ENCODE assay signal across 1 cellular context in genomic region chr16:69726313-69727060, GRCh38.
A peak's percentile ranks its signal among the peaks of the same experiment; 100 is the strongest.
TF ChIP-seq lines count a peak whose summit lies in the region.

TSS of gene NQO1 (minus strand) at chr16:69726560. CDS start at chr16:69726439, 121 bp downstream.

TF ChIP-seq in K562, 482 proteins besides CTCF, POLR2A, EP300 and RAD21 (continued from another document and continues in another):
- TF ChIP-seq SRSF3 (IDR thresholded peaks at IDR 0.05; ENCODE audit: insufficient read depth, low read length) (no peak), SAFB (IDR thresholded peaks at IDR 0.05; ENCODE audit: borderline replicate concordance, low read depth, low read length) (no peak), SMARCC2 (IDR thresholded peaks at IDR 0.05; ENCODE audit: low read depth) (no peak), ZNF197 (CRISPR knock-in tag; IDR thresholded peaks at IDR 0.05; ENCODE audit: low read depth) (peak; percentile 54; the same call in 1 of the 2 replicates), ARHGAP35 (IDR thresholded peaks at IDR 0.05; ENCODE audit: partially characterized antibody) (no peak), HBP1 (CRISPR knock-in tag; IDR thresholded peaks at IDR 0.05) (no peak), PBX2 (CRISPR knock-in tag; IDR thresholded peaks at IDR 0.05; ENCODE audit: low read depth) (no peak), PBX2 (tag; conservative IDR thresholded peaks at IDR 0.05; ENCODE audit: low read depth) (0 out of 2 replicates have a peak, but pooled peaks have one; percentile 25), PHF20 (IDR thresholded peaks at IDR 0.05; ENCODE audit: partially characterized antibody) (no peak), HNRNPK (IDR thresholded peaks at IDR 0.05; ENCODE audit: low read depth, low read length, poor library complexity, severe bottlenecking) (no peak), IRF9 (tag; IDR thresholded peaks at IDR 0.05) (no peak), NFIX (CRISPR knock-in tag; IDR thresholded peaks at IDR 0.05; ENCODE audit: low read depth) (no peak), ZNF589 (CRISPR knock-in tag; IDR thresholded peaks at IDR 0.05; ENCODE audit: low read depth) (peak; percentile 7; the same call in 1 of the 2 replicates), CBX3 (IDR thresholded peaks at IDR 0.05; ENCODE audit: borderline replicate concordance in 1 of 2, low read length in 2 of 2) (peak in 1 of 2 experiments; percentile 40; a peak in 1 of 3 replicates), NR1H2 (CRISPR knock-in tag; IDR thresholded peaks at IDR 0.05) (0 out of 2 replicates have a peak, but pooled peaks have one; percentile 17), SREBF2 (CRISPR knock-in tag; IDR thresholded peaks at IDR 0.05) (no peak), ZNF551 (CRISPR knock-in tag; IDR thresholded peaks at IDR 0.05) (no peak), PURB (CRISPR knock-in tag; IDR thresholded peaks at IDR 0.05; ENCODE audit: low read depth) (no peak), FOXP4 (CRISPR knock-in tag; IDR thresholded peaks at IDR 0.05; ENCODE audit: borderline replicate concordance) (0 out of 2 replicates have a peak, but pooled peaks have one; percentile 61), MTA1 (IDR thresholded peaks at IDR 0.05; ENCODE audit: borderline replicate concordance) (peak; percentile 56; the same call in 1 of the 2 replicates), FOXP1 (CRISPR knock-in tag; IDR thresholded peaks at IDR 0.05) (peak; percentile 91), ZNF444 (CRISPR knock-in tag; IDR thresholded peaks at IDR 0.05) (no peak), ILF3 (IDR thresholded peaks at IDR 0.05; ENCODE audit: borderline replicate concordance) (no peak), PRDM10 (IDR thresholded peaks at IDR 0.05; ENCODE audit: partially characterized antibody) (peak; percentile 25), STAT5B (CRISPR knock-in tag; IDR thresholded peaks at IDR 0.05) (no peak), ARNT (IDR thresholded peaks at IDR 0.05) (peak in 1 of 2 experiments; percentile 67; a peak in 3 of 4 replicates), NR0B1 (IDR thresholded peaks at IDR 0.05; ENCODE audit: partially characterized antibody) (no peak), NR2C1 (IDR thresholded peaks at IDR 0.05) (no peak), NR2C1 (tag; IDR thresholded peaks at IDR 0.05) (peak; percentile 35), ILK (tag; IDR thresholded peaks at IDR 0.05; ENCODE audit: borderline replicate concordance, low read depth) (no peak), ZNF318 (IDR thresholded peaks at IDR 0.05; ENCODE audit: borderline replicate concordance in 1 of 2, low read depth in 1 of 2) (peak in 1 of 2 experiments; percentile 62; a peak in 1 of 4 replicates), ZNF280B (CRISPR knock-in tag; IDR thresholded peaks at IDR 0.05) (no peak)
